Comparison of ENCODE assay signal across 8 cellular contexts in genomic region chr12:125183187-125184067, GRCh38. TPM values are rescaled to one million over a fixed set of nuclear protein-coding genes. Genes with fewer than 3 reads are reported as not detected.
DNase-seq lines count a peak whose midpoint lies in the region; ATAC-seq and TF ChIP-seq lines count a peak whose summit lies in the region.

No MANE protein-coding gene starts in this region.

- ATAC-seq in gastrocnemius medialis (peak; percentile 41 to 67), HG02981 (IDR thresholded peaks at IDR 0.05; ENCODE audit: unreplicated experiment) (no peak)

- in situ Hi-C loops in gastrocnemius medialis (cut with MboI; ENCODE audit: low sequenced_read_pairs in 4 of 4), result no loop called here

- H3K4me3 ChIP-seq in H7 (ENCODE audit: insufficient read depth, low read depth, low read length), result peak overlapping the region; percentile 30
- H3K4me3 ChIP-seq in MM.1S (ENCODE audit: low read length), result no peak overlapping the region
- H3K4me3 ChIP-seq in gastrocnemius medialis, result no peak overlapping the region

- no peak overlapping the region for H3K9ac ChIP-seq in MM.1S (ENCODE audit: low read length)

- H3K27me3 ChIP-seq in H7 (ENCODE audit: control insufficient read depth, insufficient read depth, low read length) (peaks cover 32% of the 10 kb centered on the region), MM.1S (replicated peaks; ENCODE audit: insufficient read depth, low read length) (peaks cover 11% of the 10 kb centered on the region), gastrocnemius medialis (peaks cover 10 to 22% (median 16%) of the 10 kb centered on the region in 3 donors)

- H3K27ac ChIP-seq in MM.1S (ENCODE audit: low read length), result no peak overlapping the region
- H3K27ac ChIP-seq in gastrocnemius medialis, result no peak overlapping the region

- peak; percentile 61 for TF ChIP-seq CTCF in GM12801 (IDR thresholded peaks at IDR 0.05; ENCODE audit: extremely low read depth, insufficient read length)
- TF ChIP-seq CTCF in MM.1S (IDR thresholded peaks at IDR 0.05; ENCODE audit: low read length), result peak; percentile 86
- peak; percentile 81 to 99 (median 93) for TF ChIP-seq CTCF in gastrocnemius medialis (IDR thresholded peaks at IDR 0.05 in 4 of 5, conservative IDR thresholded peaks at IDR 0.05 in 1 of 5)

- H3K4me1 ChIP-seq in MM.1S (ENCODE audit: low read length) (no peaks in the 10 kb centered on the region), gastrocnemius medialis (peaks cover 7 to 17% of the 10 kb centered on the region in 2 donors)

- no peaks in the 10 kb centered on the region for H3K79me2 ChIP-seq in MM.1S (ENCODE audit: low read length)

- no peaks in the 10 kb centered on the region for H3K9me3 ChIP-seq in MM.1S (replicated peaks; ENCODE audit: insufficient read depth, low read length)
- no peaks in the 10 kb centered on the region for H3K9me3 ChIP-seq in gastrocnemius medialis

- peak overlapping the region; percentile 52 for H3K4me2 ChIP-seq in MM.1S (ENCODE audit: low read depth, low read length)

- DNase-seq in H7 (peak; percentile 96), MM.1S (peak; percentile 54), T follicular helper cell (ENCODE audit: low read depth) (peak; percentile 59), amniotic stem cell (lab: John Stamatoyannopoulos, UW) (peak; percentile 62), hepatic stellate cell (ENCODE audit: low spot score) (peak; percentile 93), gastrocnemius medialis (peak; percentile 26 to 34)

- H4K20me1 ChIP-seq in MM.1S (ENCODE audit: insufficient read depth, low read length), result no peaks in the 10 kb centered on the region

- H3K36me3 ChIP-seq in H7 (replicated peaks; ENCODE audit: control insufficient read depth, insufficient read depth, low read length) (no peaks in the 10 kb centered on the region), MM.1S (replicated peaks; ENCODE audit: insufficient read depth, low read length) (no peaks in the 10 kb centered on the region), gastrocnemius medialis (no peaks in the 10 kb centered on the region)

- TF ChIP-seq POLR2A in gastrocnemius medialis (IDR thresholded peaks at IDR 0.05), result no peak

- H3F3A ChIP-seq in MM.1S (ENCODE audit: insufficient read depth, low read length), result no peaks in the 10 kb centered on the region

- intact Hi-C loops in gastrocnemius medialis (cut with DNase I; ENCODE audit: low total_unique reads), result loop anchor here (2.0 to 5.0 kb wide), 3 partner anchors 219 to 1691 kb away; no protein-coding TSS in a partner anchor

- no peak overlapping the region for H2AFZ ChIP-seq in MM.1S (ENCODE audit: low read length)

- H3K9me2 ChIP-seq in MM.1S (replicated peaks; ENCODE audit: insufficient read depth, low read length), result no peaks in the 10 kb centered on the region

RNA-seq across cellular contexts. Expression of gene TMEM132B, which starts 2.8 kb away (rescaled TPM):
- 25.3 and 28.5 TPM in 2 replicates for total RNA-seq in H7 (2014; rRNA removed; shearing (Covaris generic))
- 1 to 10 TPM; 1.6 to 4.9 (median 2.9) TPM for total RNA-seq in gastrocnemius medialis

Comparison
In these comparisons a context has a peak if more than half of its experiments do, and no peak if none do; other contexts are left out.
1. DNase-seq: peak in every context shown above with its lines; median percentile 96 in H7; 93 in hepatic stellate cell; 62 in amniotic stem cell; 59 in T follicular helper cell; 54 in MM.1S; 30 in gastrocnemius medialis.